ENCODE assay signal across 1 cellular context in the genomic region with DNA sequence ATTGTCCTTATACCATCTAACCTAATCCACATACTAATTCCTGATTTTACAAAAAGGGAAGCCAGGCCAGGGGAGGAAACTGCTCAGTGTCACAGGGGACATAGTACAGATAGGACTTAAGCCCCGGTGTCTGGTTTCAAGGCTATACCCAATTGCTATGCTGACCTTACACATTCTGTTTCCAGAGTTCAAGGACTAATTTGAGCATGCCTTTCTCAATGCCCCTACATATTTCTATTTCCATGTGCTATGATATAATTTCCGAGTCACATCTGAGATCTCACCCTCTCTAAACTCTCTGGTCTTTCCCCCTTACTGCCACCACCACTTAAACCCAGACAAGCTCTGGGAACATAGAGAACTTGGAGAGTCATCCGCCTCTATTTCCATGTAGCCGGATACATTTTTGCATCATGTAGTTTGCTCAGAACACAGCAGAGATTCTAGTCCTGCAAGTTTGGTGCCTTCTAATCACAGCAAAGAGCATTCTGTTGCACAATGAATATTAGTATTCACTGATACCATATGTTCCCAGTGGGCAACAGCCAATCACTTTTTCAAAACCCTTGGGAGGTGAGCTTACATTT.
A peak's percentile ranks its signal among the peaks of the same experiment; 100 is the strongest.
TF ChIP-seq lines count a peak whose summit lies in the region.

No MANE protein-coding gene starts in this region.

TF ChIP-seq in HepG2, 621 proteins besides CTCF, POLR2A, EP300 and RAD21 (continued from another document and continues in another):
- TF ChIP-seq SNAPC4 (CRISPR knock-in tag; IDR thresholded peaks at IDR 0.05), result no peak
- no peak for TF ChIP-seq STAT5B (CRISPR knock-in tag; IDR thresholded peaks at IDR 0.05)
- TF ChIP-seq ZNF598 (CRISPR knock-in tag; IDR thresholded peaks at IDR 0.05; ENCODE audit: borderline replicate concordance), result no peak
- peak; percentile 57; the same call in 1 of the 2 replicates for TF ChIP-seq HMG20B (CRISPR knock-in tag; conservative IDR thresholded peaks at IDR 0.05)
- no peak for TF ChIP-seq KDM5A (IDR thresholded peaks at IDR 0.05; ENCODE audit: borderline replicate concordance, low read length)
- no peak for TF ChIP-seq MAF1 (CRISPR knock-in tag; IDR thresholded peaks at IDR 0.05; ENCODE audit: borderline replicate concordance)
- TF ChIP-seq ZNF350 (CRISPR knock-in tag; IDR thresholded peaks at IDR 0.05; ENCODE audit: borderline replicate concordance, low read depth), result no peak
- TF ChIP-seq ZFP1 (CRISPR knock-in tag; IDR thresholded peaks at IDR 0.05), result 0 out of 2 replicates have a peak, but pooled peaks have one; percentile 15
- no peak for TF ChIP-seq MTF2 (CRISPR knock-in tag; IDR thresholded peaks at IDR 0.05; ENCODE audit: borderline replicate concordance)
- TF ChIP-seq SUZ12 (IDR thresholded peaks at IDR 0.05; ENCODE audit: low read depth, low read length), result no peak
- TF ChIP-seq ISX (CRISPR knock-in tag; conservative IDR thresholded peaks at IDR 0.05), result no peak
- no peak for TF ChIP-seq ZNF230 (CRISPR knock-in tag; IDR thresholded peaks at IDR 0.05)
- TF ChIP-seq RFXANK (CRISPR knock-in tag; IDR thresholded peaks at IDR 0.05), result no peak
- no peak for TF ChIP-seq ZNF552 (CRISPR knock-in tag; IDR thresholded peaks at IDR 0.05; ENCODE audit: borderline replicate concordance)
- TF ChIP-seq MAFF (IDR thresholded peaks at IDR 0.05; ENCODE audit: low read depth, low read length), result peak; percentile 54
- no peak for TF ChIP-seq ZBTB7B (CRISPR knock-in tag; IDR thresholded peaks at IDR 0.05)
- TF ChIP-seq ZNF318 (CRISPR knock-in tag; IDR thresholded peaks at IDR 0.05), result no peak
- TF ChIP-seq ZNF773 (CRISPR knock-in tag; IDR thresholded peaks at IDR 0.05; ENCODE audit: borderline replicate concordance), result no peak
- TF ChIP-seq ZNF605 (CRISPR knock-in tag; IDR thresholded peaks at IDR 0.05), result no peak
- TF ChIP-seq SRSF9 (IDR thresholded peaks at IDR 0.05; ENCODE audit: borderline replicate concordance, insufficient read depth, low read depth, low read length, poor library complexity, severe bottlenecking), result no peak
- TF ChIP-seq KLF11 (CRISPR knock-in tag; IDR thresholded peaks at IDR 0.05), result no peak
- TF ChIP-seq, protein P1, sequence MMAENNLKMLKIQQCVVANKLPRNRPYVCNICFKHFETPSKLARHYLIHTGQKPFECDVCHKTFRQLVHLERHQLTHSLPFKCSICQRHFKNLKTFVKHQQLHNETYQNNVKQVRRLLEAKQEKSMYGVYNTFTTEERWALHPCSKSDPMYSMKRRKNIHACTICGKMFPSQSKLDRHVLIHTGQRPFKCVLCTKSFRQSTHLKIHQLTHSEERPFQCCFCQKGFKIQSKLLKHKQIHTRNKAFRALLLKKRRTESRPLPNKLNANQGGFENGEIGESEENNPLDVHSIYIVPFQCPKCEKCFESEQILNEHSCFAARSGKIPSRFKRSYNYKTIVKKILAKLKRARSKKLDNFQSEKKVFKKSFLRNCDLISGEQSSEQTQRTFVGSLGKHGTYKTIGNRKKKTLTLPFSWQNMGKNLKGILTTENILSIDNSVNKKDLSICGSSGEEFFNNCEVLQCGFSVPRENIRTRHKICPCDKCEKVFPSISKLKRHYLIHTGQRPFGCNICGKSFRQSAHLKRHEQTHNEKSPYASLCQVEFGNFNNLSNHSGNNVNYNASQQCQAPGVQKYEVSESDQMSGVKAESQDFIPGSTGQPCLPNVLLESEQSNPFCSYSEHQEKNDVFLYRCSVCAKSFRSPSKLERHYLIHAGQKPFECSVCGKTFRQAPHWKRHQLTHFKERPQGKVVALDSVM (CRISPR knock-in tag; IDR thresholded peaks at IDR 0.05), result no peak
- no peak for TF ChIP-seq ZNF44 (CRISPR knock-in tag; IDR thresholded peaks at IDR 0.05)
- peak; percentile 4; the same call in 1 of the 2 replicates for TF ChIP-seq ZSCAN9 (CRISPR knock-in tag; IDR thresholded peaks at IDR 0.05; ENCODE audit: borderline replicate concordance)
- no peak for TF ChIP-seq USF2 (IDR thresholded peaks at IDR 0.05; ENCODE audit: low read depth, low read length)
- no peak for TF ChIP-seq USF2 (CRISPR knock-in tag; IDR thresholded peaks at IDR 0.05; ENCODE audit: borderline replicate concordance)
- no peak for TF ChIP-seq ZNF136 (CRISPR knock-in tag; IDR thresholded peaks at IDR 0.05; ENCODE audit: low read depth)
- TF ChIP-seq ZNF589 (CRISPR knock-in tag; conservative IDR thresholded peaks at IDR 0.05), result no peak
- no peak for TF ChIP-seq ZEB1 (IDR thresholded peaks at IDR 0.05; ENCODE audit: insufficient replicate concordance, low read depth)
- TF ChIP-seq ZIK1 (CRISPR knock-in tag; IDR thresholded peaks at IDR 0.05; ENCODE audit: borderline replicate concordance, low read depth), result no peak
- no peak for TF ChIP-seq ZNF354B (CRISPR knock-in tag; IDR thresholded peaks at IDR 0.05)
- no peak for TF ChIP-seq SOX13 (IDR thresholded peaks at IDR 0.05)
- TF ChIP-seq SOX13 (CRISPR knock-in tag; conservative IDR thresholded peaks at IDR 0.05 in 1 of 2, IDR thresholded peaks at IDR 0.05 in 1 of 2), result peak in 1 of 2 experiments; percentile 81; a peak in 2 of 4 replicates
- no peak for TF ChIP-seq NBN (conservative IDR thresholded peaks at IDR 0.05)
- TF ChIP-seq ZNF383 (CRISPR knock-in tag; IDR thresholded peaks at IDR 0.05; ENCODE audit: borderline replicate concordance), result no peak
- peak; percentile 32; the same call in 1 of the 2 replicates for TF ChIP-seq FOXK1 (CRISPR knock-in tag; IDR thresholded peaks at IDR 0.05; ENCODE audit: borderline replicate concordance, low read depth)
- TF ChIP-seq ZNF253 (CRISPR knock-in tag; IDR thresholded peaks at IDR 0.05; ENCODE audit: borderline replicate concordance), result no peak
- TF ChIP-seq JARID2 (CRISPR knock-in tag; IDR thresholded peaks at IDR 0.05; ENCODE audit: insufficient replicate concordance), result no peak
- TF ChIP-seq, protein P2, sequence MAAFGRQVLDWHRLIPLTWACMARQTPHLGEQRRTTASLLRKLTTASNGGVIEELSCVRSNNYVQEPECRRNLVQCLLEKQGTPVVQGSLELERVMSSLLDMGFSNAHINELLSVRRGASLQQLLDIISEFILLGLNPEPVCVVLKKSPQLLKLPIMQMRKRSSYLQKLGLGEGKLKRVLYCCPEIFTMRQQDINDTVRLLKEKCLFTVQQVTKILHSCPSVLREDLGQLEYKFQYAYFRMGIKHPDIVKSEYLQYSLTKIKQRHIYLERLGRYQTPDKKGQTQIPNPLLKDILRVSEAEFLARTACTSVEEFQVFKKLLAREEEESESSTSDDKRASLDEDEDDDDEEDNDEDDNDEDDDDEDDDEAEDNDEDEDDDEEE (CRISPR knock-in tag; IDR thresholded peaks at IDR 0.05), result no peak
- TF ChIP-seq SMARCC2 (IDR thresholded peaks at IDR 0.05), result no peak
- no peak for TF ChIP-seq RFX3 (CRISPR knock-in tag; IDR thresholded peaks at IDR 0.05)
- TF ChIP-seq PTBP1 (IDR thresholded peaks at IDR 0.05; ENCODE audit: low read depth, low read length, poor library complexity, severe bottlenecking), result no peak
- TF ChIP-seq, protein P3, sequence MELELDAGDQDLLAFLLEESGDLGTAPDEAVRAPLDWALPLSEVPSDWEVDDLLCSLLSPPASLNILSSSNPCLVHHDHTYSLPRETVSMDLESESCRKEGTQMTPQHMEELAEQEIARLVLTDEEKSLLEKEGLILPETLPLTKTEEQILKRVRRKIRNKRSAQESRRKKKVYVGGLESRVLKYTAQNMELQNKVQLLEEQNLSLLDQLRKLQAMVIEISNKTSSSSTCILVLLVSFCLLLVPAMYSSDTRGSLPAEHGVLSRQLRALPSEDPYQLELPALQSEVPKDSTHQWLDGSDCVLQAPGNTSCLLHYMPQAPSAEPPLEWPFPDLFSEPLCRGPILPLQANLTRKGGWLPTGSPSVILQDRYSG (CRISPR knock-in tag; IDR thresholded peaks at IDR 0.05), result no peak
- no peak for TF ChIP-seq THYN1 (CRISPR knock-in tag; IDR thresholded peaks at IDR 0.05; ENCODE audit: borderline replicate concordance, low read depth)
- 0 out of 2 replicates have a peak, but pooled peaks have one; percentile 43 for TF ChIP-seq KAT7 (CRISPR knock-in tag; IDR thresholded peaks at IDR 0.05; ENCODE audit: borderline replicate concordance)
